Comparison of ENCODE assay signal across 24 cellular contexts in genomic region chr1:88371396-88371795, GRCh38.
"Had no signal": no experiment of that assay in that cellular context is flagged by ENCODE, and none has a peak within 500 bp of the region (broad histone marks: within the 10 kb centered on the region; RNA-seq: fewer than 3 reads in every experiment).

No MANE protein-coding gene starts in this region.

- H3K4me3 ChIP-seq: body of pancreas, MG63 had no signal

- DNase-seq: activated B cell treated with CpG ODN at 0.5 μM for 24 hours; activated CD4-positive, alpha-beta T cell treated with anti-CD3 and anti-CD28 coated beads for 1 hour; activated CD4-positive, alpha-beta T cell treated with anti-CD3 and anti-CD28 coated beads, Interleukin-2, amount 10 ng/mL, durations not matched to agents 24 days and 14 days; activated CD4-positive, alpha-beta T cell treated with anti-CD3 and anti-CD28 coated beads, Interleukin-2, amount 50 U/mL, for 48 hours; activated CD8-positive, alpha-beta memory T cell treated with anti-CD3 and anti-CD28 coated beads, Interleukin-2, amount 10 ng/mL, durations not matched to agents 7 days and 5 days; activated effector memory CD4-positive, alpha-beta T cell treated with Interleukin-2 at 50 U/mL for 16 hours; activated naive CD4-positive, alpha-beta T cell; activated T-cell treated with anti-CD3 and anti-CD28 coated beads, Interleukin-2, amount 50 U/mL, for 24 hours; aorta; body of pancreas; MG63; MV-4-11; NCI-H1092 treated with DMSO at 0.1 percent for 48 hours; NCI-H1417 treated with DMSO at 0.1 percent for 48 hours; NCI-H1694; NCI-H2171; NCI-H2227 treated with DMSO at 0.1 percent for 48 hours; NCI-H526 treated with DMSO at 0.1 percent for 48 hours; NCI-H82; NK-92 treated with Interleukin-12 subunit alpha and Interleukin-12 subunit beta, amount 100 ng/mL, for 24 hours; OCI-M1; SHP77 treated with DMSO at 0.1 percent for 48 hours; T-helper 17 cell; T-helper 9 cell had no signal
